ENCODE assay signal across 25 cellular contexts in the genomic region with DNA sequence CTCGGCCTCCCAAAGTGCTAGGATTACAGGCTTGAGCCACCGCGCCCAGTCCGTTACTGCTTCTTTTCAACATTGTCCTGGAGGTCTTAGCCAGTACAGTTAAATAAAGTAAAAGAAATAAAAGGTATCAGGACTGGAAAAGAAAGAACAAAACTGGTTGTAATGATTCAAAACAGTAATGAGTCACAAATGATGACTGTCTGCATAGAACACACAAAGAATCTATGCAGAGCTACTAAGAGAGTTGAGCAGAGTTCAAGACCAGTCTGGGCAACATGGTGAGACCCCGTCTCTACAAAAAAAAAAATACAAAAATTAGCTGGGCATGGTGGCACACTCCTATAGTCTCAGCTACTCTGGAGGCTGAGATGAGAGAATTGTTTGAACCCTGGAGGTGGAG.
"Had no signal": no experiment of that assay in that cellular context is flagged by ENCODE, and none has a peak within 500 bp of the region (broad histone marks: within the 10 kb centered on the region; RNA-seq: fewer than 3 reads in every experiment).

No MANE protein-coding gene starts in this region.

- H3K27me3 ChIP-seq: hepatocyte, left lung, spleen, vagina had no signal

- H2AFZ ChIP-seq: hepatocyte had no signal

- H3K4me1 ChIP-seq: prostate gland had no signal

- H3K9me3 ChIP-seq: left lung, prostate gland, spleen, thoracic aorta, vagina had no signal

- DNase-seq: activated CD4-positive, alpha-beta T cell treated with anti-CD3 and anti-CD28 coated beads, Interleukin-2, amount 50 U/mL, for 4 hours; activated CD8-positive, alpha-beta memory T cell treated with anti-CD3 and anti-CD28 coated beads for 24 hours; activated CD8-positive, alpha-beta memory T cell treated with anti-CD3 and anti-CD28 coated beads, Interleukin-2, amount 50 U/mL, for 4 hours; activated effector memory CD4-positive, alpha-beta T cell treated with Interleukin-2 at 50 U/mL for 16 hours; activated naive CD4-positive, alpha-beta T cell treated with anti-CD3 and anti-CD28 coated beads, Interleukin-2, amount 10 ng/mL, durations not matched to agents 7 days and 5 days; activated naive CD8-positive, alpha-beta T cell treated with anti-CD3 and anti-CD28 coated beads, Interleukin-2, amount 50 U/mL, for 24 hours; activated T-cell treated with anti-CD3 and anti-CD28 coated beads, Interleukin-2, amount 50 U/mL, for 4 hours; effector CD4-positive, alpha-beta T cell; glutamatergic neuron; immature natural killer cell; kidney glomerular epithelial cell; left lung; midbrain; natural killer cell; spleen; stimulated activated CD4-positive, alpha-beta T cell treated with anti-CD3 and anti-CD28 coated beads, Interleukin-4, amount 100 ng/mL, for 1 hour; stimulated activated naive CD4-positive, alpha-beta T cell treated with Interleukin-2 at 50 U/mL for 16 hours; T-helper 9 cell had no signal

- H3K4me3 ChIP-seq: hepatocyte, left lung, lung, prostate gland, spleen, thoracic aorta, vagina had no signal

- FAIRE-seq: endometrium, frontal cortex had no signal

- H3K4me2 ChIP-seq: hepatocyte had no signal

- ATAC-seq: activated naive CD8-positive, alpha-beta T cell treated with anti-CD3 and anti-CD28 coated beads, Interleukin-2, amount 50 U/mL, for 24 hours; left lung; natural killer cell had no signal

- H3K36me3 ChIP-seq: left lung, prostate gland, spleen, thoracic aorta, vagina had no signal

- H3K27ac ChIP-seq: hepatocyte, left lung, prostate gland, spleen, thoracic aorta, vagina had no signal
